Comparison of ENCODE assay signal across 19 cellular contexts in genomic region chr18:10090668-10091067, GRCh38.
"Had no signal": no experiment of that assay in that cellular context is flagged by ENCODE, and none has a peak within 500 bp of the region (broad histone marks: within the 10 kb centered on the region; RNA-seq: fewer than 3 reads in every experiment).

No MANE protein-coding gene starts in this region.

- H3K4me2 ChIP-seq: SK-N-SH had no signal

- DNase-seq: IMR-90; Kasumi-1; KG1; MM.1S; NCI-H1092 treated with DMSO at 0.1 percent for 48 hours; NCI-H1436; NCI-H1694 treated with DMSO at 0.1 percent for 48 hours; NCI-H1930; NCI-H2081; NCI-H2107; NCI-H226; NCI-H446; NK-92 treated with Interleukin-12 subunit alpha and Interleukin-12 subunit beta, amount 100 ng/mL, for 24 hours; PC-3; SHP77; SK-N-SH; SW 1271 had no signal

- ATAC-seq: Panc1, PC-3 had no signal

- H3K9me3 ChIP-seq: SK-N-SH had no signal

- H3K9ac ChIP-seq: SK-N-SH had no signal

- H3K27ac ChIP-seq: RWPE1 had no signal
